Comparison of ENCODE assay signal across 9 cellular contexts in the genomic region with DNA sequence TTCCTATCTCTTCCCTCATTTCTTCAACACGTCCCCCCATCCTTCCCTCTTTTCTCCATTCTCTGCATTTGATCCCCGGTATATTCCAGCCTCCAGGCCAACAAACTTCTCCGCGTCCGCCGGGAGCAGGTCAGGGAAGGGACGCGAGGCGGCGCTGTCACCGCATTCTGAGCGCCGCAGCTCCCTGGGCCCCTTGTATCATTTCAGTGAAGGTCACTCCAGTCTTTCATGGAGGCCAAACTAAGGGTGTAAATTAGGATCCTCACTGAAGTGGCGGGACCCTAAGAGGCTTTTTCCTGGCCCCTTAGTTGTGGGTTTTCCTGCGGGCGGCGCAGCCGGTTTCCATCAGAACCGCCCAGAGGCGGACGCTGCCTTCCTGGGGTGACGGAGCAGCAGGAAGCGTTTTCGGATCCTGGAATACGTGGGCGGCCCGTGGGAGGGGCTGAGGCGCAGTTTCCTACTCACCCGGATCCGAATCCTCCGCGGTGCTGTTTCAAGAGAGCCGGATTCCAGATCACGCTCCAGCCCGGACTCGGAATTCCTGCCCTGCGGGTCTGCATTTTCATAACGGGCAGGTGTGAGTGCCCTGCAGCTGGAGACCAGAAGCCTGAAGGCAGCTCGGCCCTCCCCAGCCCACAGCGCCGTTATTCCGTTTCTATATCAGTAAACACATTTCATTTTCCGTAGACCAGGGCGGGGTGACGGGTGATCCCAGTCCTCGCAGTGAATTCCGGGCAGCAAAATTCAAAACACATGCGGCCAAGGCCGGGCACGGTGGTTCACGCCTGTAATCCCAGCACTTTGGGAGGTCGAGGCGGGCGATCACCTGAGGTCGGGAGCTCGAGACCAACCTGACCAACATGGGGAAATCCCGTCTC. TPM values are rescaled to one million over a fixed set of nuclear protein-coding genes. Genes with fewer than 3 reads are reported as not detected.
DNase-seq lines count a peak whose midpoint lies in the region; ATAC-seq, FAIRE-seq and TF ChIP-seq lines count a peak whose summit lies in the region.
"Had no signal": no experiment of that assay in that cellular context is flagged by ENCODE, and none has a peak within 500 bp of the region (broad histone marks: within the 10 kb centered on the region; RNA-seq: fewer than 3 reads in every experiment).

No MANE protein-coding gene starts in this region.

- H3K36me3 ChIP-seq in subcutaneous abdominal adipose tissue (ENCODE audit: control insufficient read depth in 5 of 5, insufficient read depth in 5 of 5, low read length in 5 of 5): peaks cover 0 to 6% (median 0%) of the 10 kb centered on the region in 5 donors

- H3K36me3 Mint-ChIP-seq in activated naive CD4-positive, alpha-beta T cell treated with anti-CD3 and anti-CD28 coated beads, Interleukin-2, amount 10 ng/mL, durations not matched to agents 7 days and 5 days: peaks cover 6% of the 10 kb centered on the region
- peaks cover 5% of the 10 kb centered on the region for H3K36me3 Mint-ChIP-seq in nephron progenitor cell (ENCODE audit: low read depth)

- CTCF ChIA-PET in RWPE1 (lab: Yijun Ruan, JAX): interaction anchor here (0.7 to 3.9 kb wide), 7 partner anchors 33 to 170 kb away, joined by 3 to 19 read pairs (median 4); a partner anchor contains a TSS
- CTCF ChIA-PET in activated naive CD4-positive, alpha-beta T cell treated with anti-CD3 and anti-CD28 coated beads, Interleukin-2, amount 10 ng/mL, durations not matched to agents 7 days and 5 days (lab: Charles Lee): interaction anchor here (0.9 to 9.1 kb wide), 12 partner anchors 14 to 260 kb away, joined by 3 to 69 read pairs (median 4); no protein-coding TSS in a partner anchor

- DNase-seq in DMS79 treated with DMSO at 0.1 percent for 48 hours (lab: John Stamatoyannopoulos, UW) (peak; percentile 55), RWPE1 (ENCODE audit: low spot score) (peak; percentile 85), frontal cortex (ENCODE audit: low spot score in 2 of 2) (peak; percentile 50 to 58), nephron progenitor cell (peak; percentile 74)
- peak; percentile 74 for DNase-seq in activated naive CD4-positive, alpha-beta T cell treated with anti-CD3 and anti-CD28 coated beads, Interleukin-2, amount 10 ng/mL, durations not matched to agents 7 days and 5 days

- peaks cover 50% of the 10 kb centered on the region for H3K4me1 Mint-ChIP-seq in activated naive CD4-positive, alpha-beta T cell treated with anti-CD3 and anti-CD28 coated beads, Interleukin-2, amount 10 ng/mL, durations not matched to agents 7 days and 5 days
- peaks cover 38% of the 10 kb centered on the region for H3K4me1 Mint-ChIP-seq in nephron progenitor cell

- no peaks in the 10 kb centered on the region for H3K9me3 ChIP-seq in subcutaneous abdominal adipose tissue (ENCODE audit: control insufficient read depth in 5 of 5, low read length in 5 of 5)

- H3K4me3 Mint-ChIP-seq in activated naive CD4-positive, alpha-beta T cell treated with anti-CD3 and anti-CD28 coated beads, Interleukin-2, amount 10 ng/mL, durations not matched to agents 7 days and 5 days: peak overlapping the region; percentile 79
- peak overlapping the region; percentile 85 for H3K4me3 Mint-ChIP-seq in nephron progenitor cell

- peaks cover 13% of the 10 kb centered on the region for H3K27me3 Mint-ChIP-seq in activated naive CD4-positive, alpha-beta T cell treated with anti-CD3 and anti-CD28 coated beads, Interleukin-2, amount 10 ng/mL, durations not matched to agents 7 days and 5 days
- H3K27me3 Mint-ChIP-seq in nephron progenitor cell (ENCODE audit: low read depth, poor library complexity): peaks cover 52% of the 10 kb centered on the region

- peak overlapping the region; percentile 79 to 98 (median 92) for H3K9ac ChIP-seq in subcutaneous abdominal adipose tissue (ENCODE audit: low read length in 5 of 5)

- H3K27ac Mint-ChIP-seq in activated naive CD4-positive, alpha-beta T cell treated with anti-CD3 and anti-CD28 coated beads, Interleukin-2, amount 10 ng/mL, durations not matched to agents 7 days and 5 days: peak overlapping the region; percentile 89
- H3K27ac Mint-ChIP-seq in nephron progenitor cell: no peak overlapping the region

- peak; percentile 96 for TF ChIP-seq CTCF in RWPE1 (conservative IDR thresholded peaks at IDR 0.05; ENCODE audit: low read depth)
- peak; percentile 68 for TF ChIP-seq CTCF in nephron progenitor cell (IDR thresholded peaks at IDR 0.05)

- no peaks in the 10 kb centered on the region for H3K27me3 ChIP-seq in subcutaneous abdominal adipose tissue (ENCODE audit: control insufficient read depth in 5 of 5, insufficient read depth in 4 of 5, low read length in 5 of 5)

- H3K27ac ChIP-seq in RWPE1 (peak overlapping the region; percentile 95), subcutaneous abdominal adipose tissue (ENCODE audit: low read depth, low read length) (peak overlapping the region; percentile 99)

- peaks cover 5 to 70% (median 50%) of the 10 kb centered on the region in 5 donors for H3K4me1 ChIP-seq in subcutaneous abdominal adipose tissue (ENCODE audit: control insufficient read depth in 5 of 5, insufficient read depth in 5 of 5, low read length in 5 of 5)

- POLR2A ChIA-PET in RWPE1 (lab: Yijun Ruan, JAX; ENCODE audit: low non-redundant PET): no interaction called here

- ATAC-seq in HG03280 (IDR thresholded peaks at IDR 0.05; ENCODE audit: unreplicated experiment): peak; percentile 43
- no peak for ATAC-seq in GM18870 (IDR thresholded peaks at IDR 0.05; ENCODE audit: unreplicated experiment)

- no peaks in the 10 kb centered on the region for H3K9me3 Mint-ChIP-seq in activated naive CD4-positive, alpha-beta T cell treated with anti-CD3 and anti-CD28 coated beads, Interleukin-2, amount 10 ng/mL, durations not matched to agents 7 days and 5 days
- H3K9me3 Mint-ChIP-seq in nephron progenitor cell: peaks cover 4% of the 10 kb centered on the region

- no peak for FAIRE-seq in frontal cortex (lab: Jason Lieb, UNC)
- FAIRE-seq: islet of Langerhans had no signal

- peak overlapping the region; percentile 81 to 89 (median 88) for H3K4me3 ChIP-seq in subcutaneous abdominal adipose tissue (ENCODE audit: low read depth in 1 of 5, low read length in 5 of 5)

RNA-seq across cellular contexts. Expression of a gene that starts 3.6 kb away (rescaled TPM):
- 0.82 TPM for total RNA-seq in frontal cortex

RNA-seq across cellular contexts. Expression of a gene that starts 42.8 kb away (rescaled TPM):
- total RNA-seq in frontal cortex: 41.6 TPM
